24 cellular contexts compared by ENCODE assay signal in the genomic region with DNA sequence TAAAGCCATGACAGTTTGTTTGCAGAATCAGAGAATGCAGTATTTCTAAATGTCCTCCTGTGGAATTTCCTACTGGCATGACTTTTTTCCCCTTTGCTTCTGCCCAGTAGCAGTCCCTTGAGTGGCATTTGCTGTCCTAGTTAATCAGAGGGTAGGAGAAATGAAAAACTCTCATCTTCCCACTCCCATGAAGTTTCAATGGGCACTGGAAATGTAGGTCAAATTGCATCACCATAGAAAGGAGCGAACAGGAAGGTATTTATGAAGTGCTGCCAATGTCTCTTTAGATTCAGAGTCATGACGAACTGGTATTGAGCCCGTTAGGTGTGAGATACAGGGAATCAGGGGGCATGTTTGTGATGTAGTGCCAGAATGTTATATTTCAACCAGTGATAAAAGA. TPM values are rescaled to one million over a fixed set of nuclear protein-coding genes. Genes with fewer than 3 reads are reported as not detected.
DNase-seq lines count a peak whose midpoint lies in the region; ATAC-seq, FAIRE-seq and TF ChIP-seq lines count a peak whose summit lies in the region.
"Had no signal": no experiment of that assay in that cellular context is flagged by ENCODE, and none has a peak within 500 bp of the region (broad histone marks: within the 10 kb centered on the region; RNA-seq: fewer than 3 reads in every experiment).

No MANE protein-coding gene starts in this region.

- H3K4me1 ChIP-seq in lower lobe of right lung, result peaks cover 12% of the 10 kb centered on the region
- H3K4me1 ChIP-seq: A549, foreskin keratinocyte, neural progenitor cell, SJCRH30 had no signal

- peak; percentile 23 to 66 for ATAC-seq in left cardiac atrium
- ATAC-seq in Right ventricle myocardium inferior, result no peak
- peak; percentile 39 to 68 for ATAC-seq in lower lobe of right lung
- ATAC-seq in HG02970 (IDR thresholded peaks at IDR 0.05; ENCODE audit: low FRiP score, unreplicated experiment), result no peak
- ATAC-seq: A549, foreskin keratinocyte, PC-3 had no signal

- intact Hi-C loops in left cardiac atrium (cut with DNase I) (no loop called here), Right ventricle myocardium inferior (cut with DNase I) (no loop called here), lower lobe of right lung (cut with DNase I) (no loop called here)

- DNase-seq in left cardiac atrium, result no peak
- no peak for DNase-seq in Right ventricle myocardium inferior (ENCODE audit: missing footprints)
- DNase-seq in cerebellar cortex (ENCODE audit: low spot score), result peak; percentile 53
- DNase-seq in lower lobe of right lung, result no peak
- DNase-seq in urothelium cell line (ENCODE audit: low spot score), result no peak
- no peak for DNase-seq in NCI-H146 treated with DMSO at 0.1 percent for 48 hours (lab: John Stamatoyannopoulos, UW; ENCODE audit: unreplicated experiment)
- no peak for DNase-seq in NCI-H748 treated with DMSO at 0.1 percent for 48 hours (lab: John Stamatoyannopoulos, UW)
- DNase-seq: activated CD4-positive, alpha-beta T cell treated with anti-CD3 and anti-CD28 coated beads, Interleukin-2, amount 10 ng/mL, durations not matched to agents 7 days and 5 days; activated naive CD8-positive, alpha-beta T cell treated with anti-CD3 and anti-CD28 coated beads, Interleukin-2, amount 10 ng/mL, durations not matched to agents 7 days and 5 days; Calu3; foreskin keratinocyte; kidney glomerular epithelial cell; NCI-H1105 treated with DMSO at 0.1 percent for 48 hours; NCI-H774; PC-3; SJCRH30; stimulated activated CD4-positive, alpha-beta T cell treated with anti-CD3 and anti-CD28 coated beads, Interleukin-12 subunit alpha, Interleukin-12 subunit beta, amount 100 ng/mL, for 4 hours had no signal

- no peak overlapping the region for H3K27ac ChIP-seq in lower lobe of right lung
- H3K27ac ChIP-seq: A549, epithelial cell of prostate, foreskin keratinocyte, neural progenitor cell, SJCRH30 had no signal

- TF ChIP-seq CTCF in lower lobe of right lung (IDR thresholded peaks at IDR 0.05), result no peak

- no peak overlapping the region for H3K4me3 ChIP-seq in lower lobe of right lung
- H3K4me3 ChIP-seq: A549, neural progenitor cell, SJCRH30 had no signal

- no peaks in the 10 kb centered on the region for H3K9me3 ChIP-seq in lower lobe of right lung
- H3K9me3 ChIP-seq: A549, SJCRH30 had no signal

- H3K36me3 ChIP-seq in lower lobe of right lung, result peaks cover 3% of the 10 kb centered on the region
- H3K36me3 ChIP-seq: neural progenitor cell, SJCRH30 had no signal

- FAIRE-seq in urothelium cell line (lab: Jason Lieb, UNC), result peak; percentile 40
- FAIRE-seq: A549 had no signal

- H3K27me3 ChIP-seq in lower lobe of right lung (ENCODE audit: low read depth), result no peaks in the 10 kb centered on the region
- H3K27me3 ChIP-seq: foreskin keratinocyte, neural progenitor cell, SJCRH30 had no signal

RNA-seq across cellular contexts. Expression of a gene that starts 23.2 kb away (rescaled TPM):
- 10 to 100 TPM; 13.0 to 22.2 TPM for total RNA-seq in left cardiac atrium
- 9.3 TPM for total RNA-seq in Right ventricle myocardium inferior
- total RNA-seq in lower lobe of right lung, result 37.3 TPM

RNA-seq across cellular contexts. Expression of a gene that starts 23.2 kb away (rescaled TPM):
- total RNA-seq in left cardiac atrium, result 10 to 100 TPM; 65.9 to 72.0 TPM
- 79.1 TPM for total RNA-seq in Right ventricle myocardium inferior
- 47.2 TPM for total RNA-seq in lower lobe of right lung

RNA-seq across cellular contexts. Expression of a gene that starts 25.3 kb away (rescaled TPM):
- total RNA-seq in left cardiac atrium, result not detected
- not detected for total RNA-seq in Right ventricle myocardium inferior
- total RNA-seq in lower lobe of right lung, result not detected
- total RNA-seq: activated CD4-positive, alpha-beta T cell treated with anti-CD3 and anti-CD28 coated beads, Interleukin-2, amount 10 ng/mL, durations not matched to agents 7 days and 5 days; Calu3; dermis microvascular lymphatic vessel endothelial cell; foreskin keratinocyte; mononuclear cell; PC-3; SJCRH30; urinary bladder had no signal

Comparison
In these comparisons a context has a peak if more than half of its experiments do, and no peak if none do; other contexts are left out.
1. ATAC-seq: peak in left cardiac atrium (2 of 2) and lower lobe of right lung (2 of 2); none in Right ventricle myocardium inferior (single experiment) and HG02970 (single experiment).